ENCODE assay signal across 32 cellular contexts in the genomic region with DNA sequence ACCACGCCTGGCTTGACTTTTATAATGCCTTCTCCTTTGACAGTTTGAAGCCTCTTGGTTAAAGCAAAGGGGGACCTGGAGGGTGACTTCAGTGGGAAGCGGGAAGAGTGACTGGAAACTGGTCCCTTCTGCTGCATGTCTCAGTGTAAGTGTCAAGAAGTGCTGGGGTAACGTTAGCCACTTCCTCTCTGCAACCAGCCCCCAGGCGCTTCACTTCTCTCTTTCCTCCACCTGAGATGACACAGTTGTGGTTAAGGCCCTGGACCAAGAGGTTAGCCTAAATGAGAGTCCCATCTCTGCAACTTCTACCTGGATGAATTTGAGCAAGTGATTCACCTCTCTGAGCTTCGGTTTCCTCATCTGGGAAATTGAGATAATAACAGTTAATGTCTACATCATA. TPM values are rescaled to one million over a fixed set of nuclear protein-coding genes. Genes with fewer than 3 reads are reported as not detected.
A peak's percentile ranks its signal among the peaks of the same experiment; 100 is the strongest.
DNase-seq lines count a peak whose midpoint lies in the region; ATAC-seq and TF ChIP-seq lines count a peak whose summit lies in the region.
"Had no signal": no experiment of that assay in that cellular context is flagged by ENCODE, and none has a peak within 500 bp of the region (broad histone marks: within the 10 kb centered on the region; RNA-seq: fewer than 3 reads in every experiment).

No MANE protein-coding gene starts in this region.

- peak overlapping the region; percentile 38; the same call in 1 of the 2 replicates for H2AFZ ChIP-seq in Loucy (ENCODE audit: low read length)
- H2AFZ ChIP-seq: PC-9 had no signal

- H3K79me2 ChIP-seq in Loucy (ENCODE audit: insufficient read depth, low read length): no peaks in the 10 kb centered on the region

- H3K36me3 Mint-ChIP-seq in activated T-helper 17 cell treated with anti-CD3 and anti-CD28 coated beads, Interleukin-2, amount 50 U/mL, for 72 hours (ENCODE audit: low read depth): no peaks in the 10 kb centered on the region
- H3K36me3 Mint-ChIP-seq in effector memory CD8-positive, alpha-beta T cell (ENCODE audit: insufficient read depth): no peaks in the 10 kb centered on the region

- DNase-seq in SIG-M5 treated with dmso at 0.1 percent for 504 hours (lab: John Stamatoyannopoulos, UW; ENCODE audit: unreplicated experiment) (peak; percentile 2), SIG-M5 (lab: John Stamatoyannopoulos, UW) (no peak), GM12864 (ENCODE audit: low read depth) (peak; percentile 58)
- no peak for DNase-seq in effector memory CD8-positive, alpha-beta T cell
- DNase-seq: activated CD4-positive, alpha-beta T cell treated with anti-CD3 and anti-CD28 coated beads for 1 hour; activated CD8-positive, alpha-beta memory T cell treated with anti-CD3 and anti-CD28 coated beads, Interleukin-2, amount 50 U/mL, for 48 hours; DMS 273 treated with DMSO at 0.1 percent for 48 hours; foreskin keratinocyte; GDM1; hypothalamus; islet precursor cell; lower lobe of right lung; NCI-H1048; NCI-H2081 treated with DMSO at 0.1 percent for 48 hours; NCI-H510A treated with DMSO at 0.1 percent for 48 hours; nucleus accumbens; PC-9; stimulated activated CD4-positive, alpha-beta T cell treated with anti-CD3 and anti-CD28 coated beads, Interleukin-4, amount 100 ng/mL, for 4 hours; T1000 had no signal

- H3K36me3 ChIP-seq in Loucy (ENCODE audit: insufficient read depth, low read length): no peaks in the 10 kb centered on the region
- H3K36me3 ChIP-seq: ascending aorta, lower lobe of right lung, suprapubic skin, vagina had no signal

- H3K9me3 Mint-ChIP-seq in activated T-helper 17 cell treated with anti-CD3 and anti-CD28 coated beads, Interleukin-2, amount 50 U/mL, for 72 hours: no peaks in the 10 kb centered on the region
- no peaks in the 10 kb centered on the region for H3K9me3 Mint-ChIP-seq in effector memory CD8-positive, alpha-beta T cell
- H3K9me3 Mint-ChIP-seq: central memory CD8-positive, alpha-beta T cell had no signal

- ATAC-seq in activated T-helper 17 cell treated with anti-CD3 and anti-CD28 coated beads, Interleukin-2, amount 50 U/mL, for 72 hours (replicated peaks): peak; percentile 40
- ATAC-seq in GM19023 (IDR thresholded peaks at IDR 0.05; ENCODE audit: unreplicated experiment): no peak
- no peak for ATAC-seq in effector memory CD8-positive, alpha-beta T cell (replicated peaks)
- ATAC-seq in HG02938 (IDR thresholded peaks at IDR 0.05; ENCODE audit: unreplicated experiment): no peak
- ATAC-seq: A549, foreskin keratinocyte, lower lobe of right lung had no signal

- H4K20me1 ChIP-seq in Loucy (ENCODE audit: insufficient read depth, low read length, poor library complexity, severe bottlenecking): no peaks in the 10 kb centered on the region

- H3K4me1 Mint-ChIP-seq in activated T-helper 17 cell treated with anti-CD3 and anti-CD28 coated beads, Interleukin-2, amount 50 U/mL, for 72 hours: no peaks in the 10 kb centered on the region
- peaks cover 5% of the 10 kb centered on the region in 2 donors for H3K4me1 Mint-ChIP-seq in effector memory CD8-positive, alpha-beta T cell (ENCODE audit: low read depth in 2 of 2)

- no peaks in the 10 kb centered on the region for H3K9me2 ChIP-seq in Loucy (replicated peaks; ENCODE audit: low read depth, low read length)

- H3K4me3 ChIP-seq in GM12864 (ENCODE audit: low read depth, low read length): no peak overlapping the region
- H3K4me3 ChIP-seq in Loucy (ENCODE audit: low read length, poor library complexity, severe bottlenecking): no peak overlapping the region
- H3K4me3 ChIP-seq: A549, ascending aorta, lower lobe of right lung, PC-9, SK-N-MC, suprapubic skin, vagina had no signal

- peaks cover 7% of the 10 kb centered on the region for H3K27me3 Mint-ChIP-seq in activated T-helper 17 cell treated with anti-CD3 and anti-CD28 coated beads, Interleukin-2, amount 50 U/mL, for 72 hours
- peaks cover 0 to 7% of the 10 kb centered on the region in 2 donors for H3K27me3 Mint-ChIP-seq in effector memory CD8-positive, alpha-beta T cell
- H3K27me3 Mint-ChIP-seq: central memory CD8-positive, alpha-beta T cell had no signal

- TF ChIP-seq CTCF in GM12864 (IDR thresholded peaks at IDR 0.05; ENCODE audit: low read depth, low read length, missing control alignments): no peak
- no peak for TF ChIP-seq CTCF in Loucy (conservative IDR thresholded peaks at IDR 0.05; ENCODE audit: low read length)

- no peaks in the 10 kb centered on the region for H3K9me3 ChIP-seq in Loucy (ENCODE audit: insufficient read depth, low read depth, low read length)
- H3K9me3 ChIP-seq: A549, ascending aorta, lower lobe of right lung, suprapubic skin, vagina had no signal

- H3K4me3 Mint-ChIP-seq in activated T-helper 17 cell treated with anti-CD3 and anti-CD28 coated beads, Interleukin-2, amount 50 U/mL, for 72 hours: no peak overlapping the region
- H3K4me3 Mint-ChIP-seq in effector memory CD8-positive, alpha-beta T cell: peak overlapping the region in 1 of 2 donors; percentile 21
- H3K4me3 Mint-ChIP-seq: central memory CD8-positive, alpha-beta T cell had no signal

- H3K4me1 ChIP-seq in Loucy (ENCODE audit: insufficient read depth, low read length, poor library complexity, severe bottlenecking): no peaks in the 10 kb centered on the region
- H3K4me1 ChIP-seq: A549, ascending aorta, foreskin keratinocyte, vagina had no signal

- no peak overlapping the region for H3K27ac Mint-ChIP-seq in activated T-helper 17 cell treated with anti-CD3 and anti-CD28 coated beads, Interleukin-2, amount 50 U/mL, for 72 hours
- peak overlapping the region in 1 of 2 donors; percentile 44 for H3K27ac Mint-ChIP-seq in effector memory CD8-positive, alpha-beta T cell

- no peaks in the 10 kb centered on the region for H3K27me3 ChIP-seq in Loucy (ENCODE audit: insufficient read depth, low read length, poor library complexity, severe bottlenecking)
- H3K27me3 ChIP-seq: ascending aorta, vagina had no signal

- H3K4me2 ChIP-seq in Loucy (ENCODE audit: low read depth, low read length, poor library complexity, severe bottlenecking): no peak overlapping the region
- H3K4me2 ChIP-seq: A549, PC-9 had no signal

- H3F3A ChIP-seq in Loucy (ENCODE audit: low read depth): no peaks in the 10 kb centered on the region

- no peak overlapping the region for H3K9ac ChIP-seq in Loucy (ENCODE audit: low read depth, low read length, poor library complexity, severe bottlenecking)

RNA-seq across cellular contexts. Expression of a gene that starts 16.3 kb away (rescaled TPM):
- total RNA-seq in activated T-helper 17 cell treated with anti-CD3 and anti-CD28 coated beads, Interleukin-2, amount 50 U/mL, for 72 hours: not detected
- total RNA-seq: ascending aorta, epithelial cell of proximal tubule, foreskin keratinocyte, H1, lower lobe of right lung, PC-9, renal cortical epithelial cell, suprapubic skin, vagina had no signal

RNA-seq across cellular contexts. Expression of a gene that starts 39.0 kb away (rescaled TPM):
- 10 to 100 TPM in 1 of 2 donors, 1 to 10 TPM in 1; 8.8 to 17.6 TPM for total RNA-seq in activated T-helper 17 cell treated with anti-CD3 and anti-CD28 coated beads, Interleukin-2, amount 50 U/mL, for 72 hours

RNA-seq across cellular contexts. Expression of a gene that starts 51.2 kb away (rescaled TPM):
- total RNA-seq in activated T-helper 17 cell treated with anti-CD3 and anti-CD28 coated beads, Interleukin-2, amount 50 U/mL, for 72 hours: 100 to 1,000 TPM; 513 to 639 TPM

RNA-seq across cellular contexts. Expression of a gene that starts 57.2 kb away (rescaled TPM):
- not detected for total RNA-seq in activated T-helper 17 cell treated with anti-CD3 and anti-CD28 coated beads, Interleukin-2, amount 50 U/mL, for 72 hours
- total RNA-seq: ascending aorta, epithelial cell of proximal tubule, foreskin keratinocyte, lower lobe of right lung, PC-9, renal cortical epithelial cell, suprapubic skin, vagina had no signal

Comparison
In these comparisons a context has a peak if more than half of its experiments do, and no peak if none do; other contexts are left out.
1. DNase-seq: peak in SIG-M5 treated with dmso at 0.1 percent for 504 hours (single experiment) and GM12864 (single experiment); none in SIG-M5 (single experiment) and effector memory CD8-positive, alpha-beta T cell (0 of 3).